In the genomic region with DNA sequence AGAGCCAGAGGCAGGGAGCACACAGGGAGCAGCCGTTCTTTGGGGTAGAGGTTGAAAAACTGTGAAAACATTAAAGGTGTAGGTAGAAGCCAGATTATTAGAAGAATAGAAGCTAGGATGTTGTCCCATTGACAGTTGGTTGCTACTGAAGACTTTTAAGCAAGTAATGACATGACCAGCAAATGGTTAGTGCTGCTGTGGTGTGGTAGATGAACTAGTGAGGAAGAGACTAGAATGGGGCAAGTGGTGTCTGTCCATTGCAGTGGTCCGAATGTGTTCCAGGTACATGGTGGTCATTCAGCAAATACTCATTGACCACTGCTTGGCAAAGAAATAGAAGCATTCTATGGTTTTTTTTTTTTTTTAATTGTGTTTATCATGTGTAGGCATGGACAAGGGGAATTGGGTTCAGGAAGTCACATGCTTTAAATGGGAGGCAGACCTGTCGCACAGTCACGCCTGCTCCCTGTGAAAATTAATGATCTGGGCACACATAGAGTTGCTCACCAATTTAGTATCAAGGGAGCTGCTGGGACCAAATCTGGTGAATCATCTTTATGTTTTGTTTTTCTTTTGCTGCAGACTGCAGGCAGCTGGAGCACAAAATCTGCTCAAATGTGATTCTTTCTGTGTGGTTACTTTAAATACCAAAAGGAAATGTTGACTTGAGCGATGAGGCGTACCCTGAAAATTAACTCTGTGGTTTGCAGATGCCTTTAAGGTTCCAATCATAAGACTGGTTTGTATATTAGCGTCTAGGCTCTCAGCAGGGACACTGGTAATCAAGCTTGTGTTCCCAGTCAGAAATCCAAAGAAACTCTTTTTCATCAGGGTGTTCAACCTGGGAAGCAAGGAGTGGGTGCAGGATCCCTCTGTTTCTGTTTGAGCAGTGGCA, we compare ENCODE assay signal across 1 cellular context.
TF ChIP-seq lines count a peak whose summit lies in the region.

No MANE protein-coding gene starts in this region.

TF ChIP-seq in HEK293, 187 proteins besides CTCF, POLR2A, EP300 and RAD21 (continued from another document):
- TF ChIP-seq, protein P1, sequence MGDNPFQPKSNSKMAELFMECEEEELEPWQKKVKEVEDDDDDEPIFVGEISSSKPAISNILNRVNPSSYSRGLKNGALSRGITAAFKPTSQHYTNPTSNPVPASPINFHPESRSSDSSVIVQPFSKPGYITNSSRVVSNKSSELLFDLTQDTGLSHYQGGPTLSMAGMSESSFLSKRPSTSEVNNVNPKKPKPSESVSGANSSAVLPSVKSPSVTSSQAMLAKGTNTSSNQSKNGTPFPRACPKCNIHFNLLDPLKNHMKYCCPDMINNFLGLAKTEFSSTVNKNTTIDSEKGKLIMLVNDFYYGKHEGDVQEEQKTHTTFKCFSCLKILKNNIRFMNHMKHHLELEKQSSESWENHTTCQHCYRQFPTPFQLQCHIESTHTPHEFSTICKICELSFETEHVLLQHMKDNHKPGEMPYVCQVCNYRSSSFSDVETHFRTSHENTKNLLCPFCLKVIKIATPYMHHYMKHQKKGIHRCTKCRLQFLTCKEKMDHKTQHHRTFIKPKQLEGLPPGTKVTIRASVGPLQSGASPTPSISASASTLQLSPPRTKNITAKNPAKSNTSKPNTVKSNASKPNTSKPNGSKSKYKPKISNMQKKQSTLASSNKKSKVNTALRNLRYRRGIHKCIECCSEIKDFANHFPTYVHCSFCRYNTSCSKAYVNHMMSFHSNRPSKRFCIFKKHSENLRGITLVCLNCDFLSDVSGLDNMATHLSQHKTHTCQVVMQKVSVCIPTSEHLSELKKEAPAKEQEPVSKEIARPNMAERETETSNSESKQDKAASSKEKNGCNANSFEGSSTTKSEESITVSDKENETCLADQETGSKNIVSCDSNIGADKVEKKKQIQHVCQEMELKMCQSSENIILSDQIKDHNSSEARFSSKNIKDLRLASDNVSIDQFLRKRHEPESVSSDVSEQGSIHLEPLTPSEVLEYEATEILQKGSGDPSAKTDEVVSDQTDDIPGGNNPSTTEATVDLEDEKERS (tag by site-specific recombination; IDR thresholded peaks at IDR 0.05): no peak
- peak; percentile 35; the same call in 1 of the 2 replicates for TF ChIP-seq ZIC2 (tag by site-specific recombination; IDR thresholded peaks at IDR 0.05)
- no peak for TF ChIP-seq ZNF155 (tag by site-specific recombination; IDR thresholded peaks at IDR 0.05)
- TF ChIP-seq GLIS1 (tag by site-specific recombination; IDR thresholded peaks at IDR 0.05): 0 out of 2 replicates have a peak, but pooled peaks have one; percentile 25
- TF ChIP-seq, protein P2, sequence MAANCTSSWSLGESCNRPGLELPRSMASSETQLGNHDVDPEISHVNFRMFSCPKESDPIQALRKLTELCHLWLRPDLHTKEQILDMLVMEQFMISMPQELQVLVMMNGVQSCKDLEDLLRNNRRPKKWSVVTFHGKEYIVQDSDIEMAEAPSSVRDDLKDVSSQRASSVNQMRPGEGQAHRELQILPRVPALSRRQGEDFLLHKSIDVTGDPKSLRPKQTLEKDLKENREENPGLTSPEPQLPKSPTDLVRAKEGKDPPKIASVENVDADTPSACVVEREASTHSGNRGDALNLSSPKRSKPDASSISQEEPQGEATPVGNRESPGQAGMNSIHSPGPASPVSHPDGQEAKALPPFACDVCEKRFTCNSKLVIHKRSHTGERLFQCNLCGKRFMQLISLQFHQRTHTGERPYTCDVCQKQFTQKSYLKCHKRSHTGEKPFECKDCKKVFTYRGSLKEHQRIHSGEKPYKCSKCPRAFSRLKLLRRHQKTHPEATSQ (tag by site-specific recombination; IDR thresholded peaks at IDR 0.05): no peak
- TF ChIP-seq ZNF311 (tag by site-specific recombination; IDR thresholded peaks at IDR 0.05; ENCODE audit: borderline replicate concordance): no peak
- TF ChIP-seq, protein P3, sequence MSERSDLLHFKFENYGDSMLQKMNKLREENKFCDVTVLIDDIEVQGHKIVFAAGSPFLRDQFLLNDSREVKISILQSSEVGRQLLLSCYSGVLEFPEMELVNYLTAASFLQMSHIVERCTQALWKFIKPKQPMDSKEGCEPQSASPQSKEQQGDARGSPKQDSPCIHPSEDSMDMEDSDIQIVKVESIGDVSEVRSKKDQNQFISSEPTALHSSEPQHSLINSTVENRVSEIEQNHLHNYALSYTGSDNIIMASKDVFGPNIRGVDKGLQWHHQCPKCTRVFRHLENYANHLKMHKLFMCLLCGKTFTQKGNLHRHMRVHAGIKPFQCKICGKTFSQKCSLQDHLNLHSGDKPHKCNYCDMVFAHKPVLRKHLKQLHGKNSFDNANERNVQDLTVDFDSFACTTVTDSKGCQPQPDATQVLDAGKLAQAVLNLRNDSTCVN (tag by site-specific recombination; optimal IDR thresholded peaks at IDR 0.05): no peak
- no peak for TF ChIP-seq ZNF501 (tag by site-specific recombination; IDR thresholded peaks at IDR 0.05)
- TF ChIP-seq SCRT2 (tag by site-specific recombination; IDR thresholded peaks at IDR 0.05): peak; percentile 67; the same call in 1 of the 2 replicates
- TF ChIP-seq ZFP69B (tag by site-specific recombination; IDR thresholded peaks at IDR 0.05): no peak
- no peak for TF ChIP-seq GLI4 (tag by site-specific recombination; IDR thresholded peaks at IDR 0.05)
- TF ChIP-seq, protein P4, sequence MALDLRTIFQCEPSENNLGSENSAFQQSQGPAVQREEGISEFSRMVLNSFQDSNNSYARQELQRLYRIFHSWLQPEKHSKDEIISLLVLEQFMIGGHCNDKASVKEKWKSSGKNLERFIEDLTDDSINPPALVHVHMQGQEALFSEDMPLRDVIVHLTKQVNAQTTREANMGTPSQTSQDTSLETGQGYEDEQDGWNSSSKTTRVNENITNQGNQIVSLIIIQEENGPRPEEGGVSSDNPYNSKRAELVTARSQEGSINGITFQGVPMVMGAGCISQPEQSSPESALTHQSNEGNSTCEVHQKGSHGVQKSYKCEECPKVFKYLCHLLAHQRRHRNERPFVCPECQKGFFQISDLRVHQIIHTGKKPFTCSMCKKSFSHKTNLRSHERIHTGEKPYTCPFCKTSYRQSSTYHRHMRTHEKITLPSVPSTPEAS (tag by site-specific recombination; IDR thresholded peaks at IDR 0.05): no peak
- TF ChIP-seq, protein P5, sequence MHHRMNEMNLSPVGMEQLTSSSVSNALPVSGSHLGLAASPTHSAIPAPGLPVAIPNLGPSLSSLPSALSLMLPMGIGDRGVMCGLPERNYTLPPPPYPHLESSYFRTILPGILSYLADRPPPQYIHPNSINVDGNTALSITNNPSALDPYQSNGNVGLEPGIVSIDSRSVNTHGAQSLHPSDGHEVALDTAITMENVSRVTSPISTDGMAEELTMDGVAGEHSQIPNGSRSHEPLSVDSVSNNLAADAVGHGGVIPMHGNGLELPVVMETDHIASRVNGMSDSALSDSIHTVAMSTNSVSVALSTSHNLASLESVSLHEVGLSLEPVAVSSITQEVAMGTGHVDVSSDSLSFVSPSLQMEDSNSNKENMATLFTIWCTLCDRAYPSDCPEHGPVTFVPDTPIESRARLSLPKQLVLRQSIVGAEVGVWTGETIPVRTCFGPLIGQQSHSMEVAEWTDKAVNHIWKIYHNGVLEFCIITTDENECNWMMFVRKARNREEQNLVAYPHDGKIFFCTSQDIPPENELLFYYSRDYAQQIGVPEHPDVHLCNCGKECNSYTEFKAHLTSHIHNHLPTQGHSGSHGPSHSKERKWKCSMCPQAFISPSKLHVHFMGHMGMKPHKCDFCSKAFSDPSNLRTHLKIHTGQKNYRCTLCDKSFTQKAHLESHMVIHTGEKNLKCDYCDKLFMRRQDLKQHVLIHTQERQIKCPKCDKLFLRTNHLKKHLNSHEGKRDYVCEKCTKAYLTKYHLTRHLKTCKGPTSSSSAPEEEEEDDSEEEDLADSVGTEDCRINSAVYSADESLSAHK (tag by site-specific recombination; IDR thresholded peaks at IDR 0.05): peak; percentile 95
- TF ChIP-seq ZNF548 (tag by site-specific recombination; IDR thresholded peaks at IDR 0.05): no peak
- peak; percentile 72 for TF ChIP-seq ZNF24 (tag by site-specific recombination; IDR thresholded peaks at IDR 0.05)
- no peak for TF ChIP-seq ZSCAN30 (tag by site-specific recombination; IDR thresholded peaks at IDR 0.05)
- TF ChIP-seq HOXC10 (CRISPR knock-in tag; IDR thresholded peaks at IDR 0.05): no peak
- TF ChIP-seq, protein P6, sequence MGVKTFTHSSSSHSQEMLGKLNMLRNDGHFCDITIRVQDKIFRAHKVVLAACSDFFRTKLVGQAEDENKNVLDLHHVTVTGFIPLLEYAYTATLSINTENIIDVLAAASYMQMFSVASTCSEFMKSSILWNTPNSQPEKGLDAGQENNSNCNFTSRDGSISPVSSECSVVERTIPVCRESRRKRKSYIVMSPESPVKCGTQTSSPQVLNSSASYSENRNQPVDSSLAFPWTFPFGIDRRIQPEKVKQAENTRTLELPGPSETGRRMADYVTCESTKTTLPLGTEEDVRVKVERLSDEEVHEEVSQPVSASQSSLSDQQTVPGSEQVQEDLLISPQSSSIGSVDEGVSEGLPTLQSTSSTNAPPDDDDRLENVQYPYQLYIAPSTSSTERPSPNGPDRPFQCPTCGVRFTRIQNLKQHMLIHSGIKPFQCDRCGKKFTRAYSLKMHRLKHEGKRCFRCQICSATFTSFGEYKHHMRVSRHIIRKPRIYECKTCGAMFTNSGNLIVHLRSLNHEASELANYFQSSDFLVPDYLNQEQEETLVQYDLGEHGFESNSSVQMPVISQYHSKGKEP (tag by site-specific recombination; IDR thresholded peaks at IDR 0.05): peak; percentile 98
- TF ChIP-seq, protein P7, sequence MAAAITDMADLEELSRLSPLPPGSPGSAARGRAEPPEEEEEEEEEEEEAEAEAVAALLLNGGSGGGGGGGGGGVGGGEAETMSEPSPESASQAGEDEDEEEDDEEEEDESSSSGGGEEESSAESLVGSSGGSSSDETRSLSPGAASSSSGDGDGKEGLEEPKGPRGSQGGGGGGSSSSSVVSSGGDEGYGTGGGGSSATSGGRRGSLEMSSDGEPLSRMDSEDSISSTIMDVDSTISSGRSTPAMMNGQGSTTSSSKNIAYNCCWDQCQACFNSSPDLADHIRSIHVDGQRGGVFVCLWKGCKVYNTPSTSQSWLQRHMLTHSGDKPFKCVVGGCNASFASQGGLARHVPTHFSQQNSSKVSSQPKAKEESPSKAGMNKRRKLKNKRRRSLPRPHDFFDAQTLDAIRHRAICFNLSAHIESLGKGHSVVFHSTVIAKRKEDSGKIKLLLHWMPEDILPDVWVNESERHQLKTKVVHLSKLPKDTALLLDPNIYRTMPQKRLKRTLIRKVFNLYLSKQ (tag by site-specific recombination; IDR thresholded peaks at IDR 0.05; ENCODE audit: borderline replicate concordance): no peak
